25 cellular contexts compared by ENCODE assay signal in the genomic region with DNA sequence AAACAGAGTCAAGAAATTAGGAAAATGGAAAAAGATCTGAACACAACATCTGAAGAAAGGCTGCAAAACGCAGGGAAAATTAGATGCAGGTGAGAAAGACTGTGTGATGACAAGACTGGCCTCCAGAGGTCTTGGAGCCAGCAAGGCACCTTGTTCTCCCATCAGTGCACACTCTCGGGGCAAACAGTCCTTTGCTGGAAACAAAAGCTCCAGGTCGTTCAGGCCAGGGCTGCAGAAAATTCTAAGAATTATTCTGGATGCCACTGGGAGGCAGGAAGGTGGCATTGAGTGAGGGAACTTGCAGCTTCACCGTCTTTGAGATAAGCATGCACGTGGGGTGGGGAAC.
"Had no signal": no experiment of that assay in that cellular context is flagged by ENCODE, and none has a peak within 500 bp of the region (broad histone marks: within the 10 kb centered on the region; RNA-seq: fewer than 3 reads in every experiment).

No MANE protein-coding gene starts in this region.

- H3K27ac ChIP-seq: left ventricle myocardium inferior, neutrophil, ovary, right atrium auricular region, right lobe of liver, stomach, testis, thyroid gland, transverse colon, upper lobe of left lung had no signal

- H3K9me3 ChIP-seq: heart left ventricle, left ventricle myocardium inferior, mucosa of descending colon, neutrophil, ovary, right atrium auricular region, right lobe of liver, stomach, testis, thyroid gland, transverse colon, upper lobe of left lung had no signal

- H3K4me1 ChIP-seq: right atrium auricular region, right lobe of liver, testis, thyroid gland, transverse colon had no signal

- H3K4me3 ChIP-seq: heart left ventricle, left ventricle myocardium inferior, lung, mucosa of descending colon, ovary, right atrium auricular region, right lobe of liver, smooth muscle cell, stomach, testis, thyroid gland, transverse colon, upper lobe of left lung had no signal

- H3K4me1 Mint-ChIP-seq: stimulated activated memory B cell treated with anti-CD40 and anti-IgM and Interleukin-4, amounts not matched to agents 10 μg/mL and 1 μg/mL and 100 μg/mL, for 72 hours had no signal

- H3K36me3 ChIP-seq: heart left ventricle, left ventricle myocardium inferior, neutrophil, ovary, right atrium auricular region, right lobe of liver, stomach, thyroid gland, transverse colon, upper lobe of left lung had no signal

- H3K9me3 Mint-ChIP-seq: natural killer cell treated with Interleukin-12 subunit alpha and Interleukin-12 subunit beta and Interleukin-15 and Interleukin-18, amount 100 ng/mL, for 72 hours; stimulated activated memory B cell treated with anti-CD40 and anti-IgM and Interleukin-4, amounts not matched to agents 10 μg/mL and 1 μg/mL and 100 μg/mL, for 72 hours had no signal

- H3K4me3 Mint-ChIP-seq: naive thymus-derived CD4-positive, alpha-beta T cell; natural killer cell treated with Interleukin-12 subunit alpha and Interleukin-12 subunit beta and Interleukin-15 and Interleukin-18, amount 100 ng/mL, for 72 hours; stimulated activated memory B cell treated with anti-CD40 and anti-IgM and Interleukin-4, amounts not matched to agents 10 μg/mL and 1 μg/mL and 100 μg/mL, for 72 hours had no signal

- H3K27me3 ChIP-seq: heart left ventricle, ovary, right atrium auricular region, right lobe of liver, stomach, testis, thyroid gland, transverse colon, upper lobe of left lung had no signal

- ATAC-seq: heart left ventricle; mucosa of descending colon; naive thymus-derived CD4-positive, alpha-beta T cell; right lobe of liver; stimulated activated memory B cell treated with anti-CD40 and anti-IgM and Interleukin-4, amounts not matched to agents 10 μg/mL and 1 μg/mL and 100 μg/mL, for 72 hours; stimulated activated naive CD8-positive, alpha-beta T cell treated with anti-CD3 and anti-CD28 coated beads, Interleukin-15, Interleukin-2, amounts not matched to agents 100 U/mL and 50 U/mL, for 24 hours had no signal

- H3K4me2 ChIP-seq: smooth muscle cell had no signal

- DNase-seq: heart left ventricle; left ventricle myocardium inferior; midbrain; mucosa of descending colon; naive thymus-derived CD4-positive, alpha-beta T cell; occipital lobe; ovary; right lobe of liver; stimulated activated CD4-positive, alpha-beta T cell treated with anti-CD3 and anti-CD28 coated beads, Interleukin-1b, Interleukin-23, amount 100 ng/mL, for 48 hours; stimulated activated CD4-positive, alpha-beta T cell treated with anti-CD3 and anti-CD28 coated beads, Interleukin-2, amount 100 ng/mL, for 48 hours; stimulated activated CD4-positive, alpha-beta T cell treated with anti-CD3 and anti-CD28 coated beads, Interleukin-4, amount 100 ng/mL, for 4 hours; stimulated activated CD8-positive, alpha-beta memory T cell treated with anti-CD3 and anti-CD28 coated beads, Interleukin-4, amount 100 ng/mL, for 48 hours; stimulated activated naive CD8-positive, alpha-beta T cell treated with anti-CD3 and anti-CD28 coated beads, Interleukin-15, Interleukin-2, amounts not matched to agents 100 U/mL and 50 U/mL, for 24 hours; stomach; testis; thyroid gland; transverse colon; upper lobe of left lung had no signal

- H3K36me3 Mint-ChIP-seq: naive thymus-derived CD4-positive, alpha-beta T cell; natural killer cell treated with Interleukin-12 subunit alpha and Interleukin-12 subunit beta and Interleukin-15 and Interleukin-18, amount 100 ng/mL, for 72 hours; stimulated activated memory B cell treated with anti-CD40 and anti-IgM and Interleukin-4, amounts not matched to agents 10 μg/mL and 1 μg/mL and 100 μg/mL, for 72 hours had no signal

- H3K27ac Mint-ChIP-seq: naive thymus-derived CD4-positive, alpha-beta T cell; natural killer cell treated with Interleukin-12 subunit alpha and Interleukin-12 subunit beta and Interleukin-15 and Interleukin-18, amount 100 ng/mL, for 72 hours; progenitor cell of endocrine pancreas; stimulated activated memory B cell treated with anti-CD40 and anti-IgM and Interleukin-4, amounts not matched to agents 10 μg/mL and 1 μg/mL and 100 μg/mL, for 72 hours had no signal
